16 cellular contexts compared by ENCODE assay signal in the genomic region with DNA sequence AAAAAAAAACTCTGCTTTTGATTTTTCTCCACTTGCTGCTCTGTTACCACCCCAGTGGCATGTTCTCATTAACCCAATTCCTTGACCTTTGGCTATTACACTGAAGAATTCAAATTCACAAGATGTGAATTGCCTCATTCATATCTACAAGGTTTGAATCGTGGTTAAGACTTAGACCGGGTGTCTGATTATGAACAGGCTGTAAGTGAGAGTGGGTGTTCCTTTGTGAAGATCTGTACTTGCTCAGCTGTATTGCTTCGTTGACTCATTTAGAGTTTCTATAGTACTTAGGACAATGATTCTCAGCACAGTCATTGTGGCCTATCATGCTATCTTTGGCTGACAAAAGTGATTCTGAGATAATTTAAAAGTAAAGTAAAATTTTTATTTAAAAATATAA. TPM values are rescaled to one million over a fixed set of nuclear protein-coding genes. Genes with fewer than 3 reads are reported as not detected.
A peak's percentile ranks its signal among the peaks of the same experiment; 100 is the strongest.
DNase-seq lines count a peak whose midpoint lies in the region; ATAC-seq and TF ChIP-seq lines count a peak whose summit lies in the region.
"Had no signal": no experiment of that assay in that cellular context is flagged by ENCODE, and none has a peak within 500 bp of the region (broad histone marks: within the 10 kb centered on the region; RNA-seq: fewer than 3 reads in every experiment).

No MANE protein-coding gene starts in this region.

- no peaks in the 10 kb centered on the region for H3K36me3 ChIP-seq in mammary epithelial cell (ENCODE audit: insufficient read depth, low read length)
- no peaks in the 10 kb centered on the region for H3K36me3 ChIP-seq in H7 (replicated peaks; ENCODE audit: control insufficient read depth, insufficient read depth, low read length)
- H3K36me3 ChIP-seq: MG63, thyroid gland had no signal

- no peaks in the 10 kb centered on the region for H3K4me1 ChIP-seq in mammary epithelial cell (ENCODE audit: insufficient read depth, low read length)
- H3K4me1 ChIP-seq: thyroid gland had no signal

- H3K79me2 ChIP-seq in mammary epithelial cell (ENCODE audit: insufficient read depth, low read length), result no peaks in the 10 kb centered on the region

- H3K27ac ChIP-seq in mammary epithelial cell (ENCODE audit: insufficient read depth, low read depth, low read length), result no peak overlapping the region
- H3K27ac ChIP-seq: thyroid gland, VCaP had no signal

- H2AFZ ChIP-seq in mammary epithelial cell (ENCODE audit: low read depth, low read length), result peak overlapping the region; percentile 77

- in situ Hi-C loops in mammary epithelial cell (cut with MboI; ENCODE audit: low sequenced_read_pairs in 2 of 2), result no loop called here

- H3K4me2 ChIP-seq in mammary epithelial cell (ENCODE audit: insufficient read depth, low read depth, low read length), result peak overlapping the region; percentile 48

- 21% methylated on average over 3 of the region's 3 CpGs for WGBS in mammary epithelial cell (ENCODE audit: low coverage, missing lambda C conversion rate)

- intact Hi-C loops in mammary epithelial cell (cut with micrococcal nuclease), result no loop called here

- BruUV-seq in mammary epithelial cell (replicated peaks; lab: Mats Ljungman, UMichigan), result no TSS peak

- no peaks in the 10 kb centered on the region for H4K20me1 ChIP-seq in mammary epithelial cell (ENCODE audit: insufficient read depth, low read length)

- DNase-seq in Daoy (ENCODE audit: low read depth) (peak; percentile 56), mammary epithelial cell (peak; percentile 88), H7 (no peak), NCI-H2227 (lab: John Stamatoyannopoulos, UW; ENCODE audit: unreplicated experiment) (no peak), NCI-H2081 (lab: John Stamatoyannopoulos, UW) (no peak), NCI-H446 (lab: John Stamatoyannopoulos, UW) (no peak)
- DNase-seq: activated naive CD4-positive, alpha-beta T cell treated with anti-CD3 and anti-CD28 coated beads, Interleukin-2, amount 10 ng/mL, durations not matched to agents 7 days and 5 days; C1 segment of cervical spinal cord; effector memory CD8-positive, alpha-beta T cell; MG63; PC-3; stimulated activated CD4-positive, alpha-beta T cell treated with anti-CD3 and anti-CD28 coated beads, Interleukin-2, amount 100 ng/mL, for 48 hours; thyroid gland had no signal

- dilution Hi-C loops in mammary epithelial cell (cut with HindIII; ENCODE audit: low sequenced_read_pairs), result no loop called here

- ATAC-seq in GM19351 (IDR thresholded peaks at IDR 0.05; ENCODE audit: unreplicated experiment), result peak; percentile 99
- peak; percentile 76 for ATAC-seq in HG03175 (IDR thresholded peaks at IDR 0.05; ENCODE audit: unreplicated experiment)
- ATAC-seq: effector memory CD8-positive, alpha-beta T cell; PC-3 had no signal

- H3K4me3 ChIP-seq in mammary epithelial cell (replicated peaks in 1 of 3; ENCODE audit: insufficient read depth in 1 of 3, low read depth in 2 of 3, low read length in 3 of 3) (no peak overlapping the region), H7 (ENCODE audit: insufficient read depth, low read depth, low read length) (no peak overlapping the region)
- H3K4me3 ChIP-seq: MG63, thyroid gland had no signal

- TF ChIP-seq CTCF in mammary epithelial cell (conservative IDR thresholded peaks at IDR 0.05 in 1 of 2, IDR thresholded peaks at IDR 0.05 in 1 of 2; ENCODE audit: extremely low read depth in 1 of 2, insufficient read depth in 1 of 2, low read depth in 1 of 2, low read length in 2 of 2), result no peak

- no peaks in the 10 kb centered on the region for H3K27me3 ChIP-seq in mammary epithelial cell (ENCODE audit: insufficient read depth, low read length)
- H3K27me3 ChIP-seq in H7 (ENCODE audit: control insufficient read depth, insufficient read depth, low read length), result no peaks in the 10 kb centered on the region
- H3K27me3 ChIP-seq: thyroid gland had no signal

- no peak overlapping the region for H3K9ac ChIP-seq in mammary epithelial cell (ENCODE audit: insufficient read depth, low read length)

- CTCF ChIA-PET in mammary epithelial cell (lab: Charles Lee; ENCODE audit: low non-redundant PET), result no interaction called here

- no peaks in the 10 kb centered on the region for H3K9me3 ChIP-seq in mammary epithelial cell (replicated peaks; ENCODE audit: insufficient read depth, low read length)
- H3K9me3 ChIP-seq: MG63, thyroid gland had no signal

RNA-seq across cellular contexts. Expression of a gene that starts 36.4 kb away (rescaled TPM):
- 4.3 and 4.5 TPM in 2 replicates for total RNA-seq in Daoy (2014; rRNA removed; shearing (Covaris generic))
- 1 to 10 TPM; 3.0 to 6.4 TPM for total RNA-seq in mammary epithelial cell
- 3.1 TPM for polyA plus RNA-seq in mammary epithelial cell
- 8.0 TPM for polyA minus RNA-seq in mammary epithelial cell
- 0.73 and 2.0 TPM in 2 replicates for total RNA-seq in H7 (2014; rRNA removed; shearing (Covaris generic))

Comparison
In these comparisons a context has a peak if more than half of its experiments do, and no peak if none do; other contexts are left out.
1. DNase-seq: peak in Daoy (single experiment) and mammary epithelial cell (single experiment); none in H7 (single experiment), NCI-H2227 (single experiment), NCI-H2081 (0 of 2) and NCI-H446 (0 of 2).